In the genomic region with DNA sequence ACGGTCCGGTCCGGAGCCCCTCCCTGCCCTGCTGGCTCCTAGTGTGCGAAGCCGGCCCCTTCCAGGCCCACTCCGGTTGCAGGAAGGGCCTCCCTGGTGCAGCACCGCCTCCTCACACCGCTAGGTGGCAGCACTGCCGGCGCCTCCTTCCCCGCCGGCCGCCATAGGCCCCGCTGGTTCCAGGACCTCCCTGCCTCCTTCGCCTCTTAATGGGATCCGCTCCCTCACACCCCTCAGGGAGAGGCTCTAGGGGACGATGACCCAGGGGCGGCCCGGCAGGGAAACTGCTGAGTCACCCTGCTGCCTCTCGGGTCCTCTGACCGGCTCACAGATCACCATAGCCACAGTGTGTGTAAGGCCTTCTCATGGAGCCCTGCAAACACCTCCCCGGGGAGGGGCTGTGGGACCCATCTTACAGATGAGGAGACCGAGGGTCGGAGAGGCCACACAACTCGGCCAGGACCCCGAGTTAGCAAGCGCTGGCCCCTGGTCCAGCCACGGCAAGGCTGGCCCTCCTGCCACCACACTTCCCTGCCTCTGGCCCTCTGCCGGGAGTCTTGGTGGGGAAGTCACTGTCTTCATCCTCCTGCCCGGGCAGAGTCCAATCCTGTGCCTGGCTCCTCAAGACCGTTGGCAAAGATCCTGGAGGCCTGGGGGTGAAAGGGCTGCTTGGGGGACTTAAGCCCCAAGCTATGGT, we compare ENCODE assay signal across 8 cellular contexts. TPM values are rescaled to one million over a fixed set of nuclear protein-coding genes. Genes with fewer than 3 reads are reported as not detected.
A peak's percentile ranks its signal among the peaks of the same experiment; 100 is the strongest.
DNase-seq lines count a peak whose midpoint lies in the region; ATAC-seq and TF ChIP-seq lines count a peak whose summit lies in the region.

No MANE protein-coding gene starts in this region.

- 15 to 22% (median 17%) methylated on average over 21 to 31 of the region's 31 CpGs for WGBS in heart left ventricle, 4 donors

- peak; percentile 40 to 61 for ATAC-seq in CD4-positive, CD25-positive, alpha-beta regulatory T cell (ENCODE audit: low read depth in 2 of 2)
- ATAC-seq in heart left ventricle (peak in 3 of 4 donors; percentile 78 to 81 (median 80)), sciatic nerve (peak; percentile 70), GM19023 (IDR thresholded peaks at IDR 0.05; ENCODE audit: unreplicated experiment) (no peak)

- H3K4me1 Mint-ChIP-seq in CD4-positive, CD25-positive, alpha-beta regulatory T cell, result peaks cover 0 to 7% (median 2%) of the 10 kb centered on the region in 4 donors

- H3K4me1 ChIP-seq in CD4-positive, CD25-positive, alpha-beta regulatory T cell (ENCODE audit: control insufficient read depth, insufficient read depth, low read length, poor library complexity, severe bottlenecking), result peaks cover 4% of the 10 kb centered on the region
- H3K4me1 ChIP-seq in HAP-1 (no peaks in the 10 kb centered on the region), SJCRH30 (no peaks in the 10 kb centered on the region), heart left ventricle (peaks cover 0 to 31% (median 5%) of the 10 kb centered on the region in 12 donors)

- peaks cover 8% of the 10 kb centered on the region for H3K27me3 ChIP-seq in CD4-positive, CD25-positive, alpha-beta regulatory T cell (ENCODE audit: control insufficient read depth, insufficient read depth, low read length)
- no peaks in the 10 kb centered on the region for H3K27me3 ChIP-seq in HAP-1 (ENCODE audit: low read depth)
- no peaks in the 10 kb centered on the region; the same call in none of the 2 replicates for H3K27me3 ChIP-seq in SJCRH30
- peaks cover 22 to 92% (median 44%) of the 10 kb centered on the region in 9 donors for H3K27me3 ChIP-seq in heart left ventricle

- DNase-seq in CD4-positive, CD25-positive, alpha-beta regulatory T cell, result peak; percentile 25 to 36 (median 36)
- DNase-seq in HAP-1 (ENCODE audit: low spot score in 2 of 2) (peak; percentile 3 to 63), SJCRH30 (peak; percentile 27 to 56), heart left ventricle (peak; percentile 33 to 80 (median 44)), sciatic nerve (ENCODE audit: low spot score) (peak; percentile 74), HCEC 1CT (no peak)
- peak; percentile 59 for DNase-seq in activated naive CD4-positive, alpha-beta T cell treated with Interleukin-2 at 50 U/mL for 16 hours

- in situ Hi-C loops in HAP-1 (cut with MboI; ENCODE audit: low sequenced_read_pairs), result no loop called here

- peaks cover 28% of the 10 kb centered on the region for H3K27me3 Mint-ChIP-seq in CD4-positive, CD25-positive, alpha-beta regulatory T cell

- no peaks in the 10 kb centered on the region for H3K36me3 ChIP-seq in CD4-positive, CD25-positive, alpha-beta regulatory T cell (ENCODE audit: control insufficient read depth, insufficient read depth, low read length)
- H3K36me3 ChIP-seq in HAP-1 (replicated peaks) (no peaks in the 10 kb centered on the region), SJCRH30 (no peaks in the 10 kb centered on the region), heart left ventricle (no peaks in the 10 kb centered on the region)

- no peaks in the 10 kb centered on the region for H3K9me3 ChIP-seq in CD4-positive, CD25-positive, alpha-beta regulatory T cell (ENCODE audit: control insufficient read depth in 2 of 2, low read length in 2 of 2)
- H3K9me3 ChIP-seq in HAP-1 (no peaks in the 10 kb centered on the region), SJCRH30 (replicated peaks) (no peaks in the 10 kb centered on the region), heart left ventricle (no peaks in the 10 kb centered on the region)

- peak; percentile 87 to 98 (median 96) for TF ChIP-seq CTCF in heart left ventricle (IDR thresholded peaks at IDR 0.05)

- H3K27ac Mint-ChIP-seq in CD4-positive, CD25-positive, alpha-beta regulatory T cell, result no peak overlapping the region

- no peaks in the 10 kb centered on the region for H3K36me3 Mint-ChIP-seq in CD4-positive, CD25-positive, alpha-beta regulatory T cell

- no peak overlapping the region for H3K4me3 ChIP-seq in CD4-positive, CD25-positive, alpha-beta regulatory T cell (ENCODE audit: low read depth, low read length)
- H3K4me3 ChIP-seq in HAP-1 (no peak overlapping the region), SJCRH30 (no peak overlapping the region), heart left ventricle (no peak overlapping the region)

- intact Hi-C loops in heart left ventricle (cut with DNase I), result loop anchor here in 5 of 10 donors (5.0 to 10.0 kb wide), 9 partner anchors 158 to 1322 kb away; no protein-coding TSS in a partner anchor
- intact Hi-C loops in sciatic nerve (cut with DNase I), result no loop called here

- H3K4me3 Mint-ChIP-seq in CD4-positive, CD25-positive, alpha-beta regulatory T cell, result peak overlapping the region in 1 of 4 donors; percentile 48

- no peaks in the 10 kb centered on the region for H3K9me3 Mint-ChIP-seq in CD4-positive, CD25-positive, alpha-beta regulatory T cell

- H3K27ac ChIP-seq in CD4-positive, CD25-positive, alpha-beta regulatory T cell (ENCODE audit: insufficient read depth, low read length, poor library complexity, severe bottlenecking), result no peak overlapping the region
- H3K27ac ChIP-seq in SJCRH30 (no peak overlapping the region), heart left ventricle (no peak overlapping the region)

- no peak for TF ChIP-seq POLR2A in heart left ventricle (IDR thresholded peaks at IDR 0.05)

RNA-seq across cellular contexts. Expression of a gene that starts 1.6 kb away (rescaled TPM):
- 0.37 TPM for total RNA-seq in CD4-positive, CD25-positive, alpha-beta regulatory T cell
- polyA plus RNA-seq in CD4-positive, CD25-positive, alpha-beta regulatory T cell, result under 1 TPM in 2 of 4 donors, not detected in 2; 0.10 to 0.41 TPM
- not detected in 2 replicates for total RNA-seq in SJCRH30 (2014; rRNA removed; shearing (Covaris generic))
- total RNA-seq in heart left ventricle, result under 1 TPM in 8 of 9 donors, not detected in 1; 0.04 to 0.67 (median 0.08) TPM
- under 1 TPM in 1 of 2 donors, not detected in 1; 0.01 TPM for polyA plus RNA-seq in heart left ventricle
- 1.4 TPM for total RNA-seq in sciatic nerve
